In genomic region chr3:29591579-29591978, GRCh38 we compare ENCODE assay signal across 1 cellular context.
TF ChIP-seq lines count a peak whose summit lies in the region.

No MANE protein-coding gene starts in this region.

TF ChIP-seq in A549, 52 proteins besides CTCF, POLR2A, EP300 and RAD21 (continued from another document):
- no peak for TF ChIP-seq CBX8 (IDR thresholded peaks at IDR 0.05)
- no peak for TF ChIP-seq MAX (IDR thresholded peaks at IDR 0.05)
- TF ChIP-seq NR3C1 (IDR thresholded peaks at IDR 0.05): no peak
- TF ChIP-seq FOSL2 (IDR thresholded peaks at IDR 0.05): no peak
- TF ChIP-seq FOSL2 (CRISPR knock-in tag; IDR thresholded peaks at IDR 0.05): peak; percentile 56
- TF ChIP-seq CEBPB (IDR thresholded peaks at IDR 0.05): peak; percentile 34 to 40; a peak in 1 of 4 replicates
- TF ChIP-seq EHMT2 (IDR thresholded peaks at IDR 0.05; ENCODE audit: low read depth): 0 out of 2 replicates have a peak, but pooled peaks have one; percentile 44
- TF ChIP-seq SREBF2 (IDR thresholded peaks at IDR 0.05): no peak
- 0 out of 3 replicates have a peak, but pooled peaks have one; percentile 35 for TF ChIP-seq BCL3 (IDR thresholded peaks at IDR 0.05)
